In the genomic region with DNA sequence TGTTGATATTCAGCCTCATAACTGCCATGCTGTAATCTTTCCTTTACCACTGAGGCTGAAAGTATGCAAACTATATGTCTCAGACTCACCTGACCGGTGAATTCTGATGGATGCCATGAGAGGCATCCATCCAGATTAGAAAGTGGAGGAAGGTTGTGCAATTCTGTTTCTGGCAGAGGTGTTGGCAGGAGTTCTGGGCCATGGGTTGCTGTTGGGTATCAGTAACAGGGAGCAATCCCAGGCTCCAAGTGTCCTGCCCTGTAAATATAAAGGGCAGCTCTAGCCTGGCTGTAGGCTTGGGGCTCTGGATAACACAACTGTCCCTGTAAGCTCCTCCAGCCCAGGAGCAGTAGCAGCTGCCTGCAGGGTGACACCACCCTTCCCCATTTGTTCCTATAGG, we compare ENCODE assay signal across 15 cellular contexts.
DNase-seq lines count a peak whose midpoint lies in the region; ATAC-seq and TF ChIP-seq lines count a peak whose summit lies in the region.
"Had no signal": no experiment of that assay in that cellular context is flagged by ENCODE, and none has a peak within 500 bp of the region (broad histone marks: within the 10 kb centered on the region; RNA-seq: fewer than 3 reads in every experiment).

No MANE protein-coding gene starts in this region.

- no peak overlapping the region for H3K27ac ChIP-seq in Panc1 (ENCODE audit: low read length)
- H3K27ac ChIP-seq in left lung = no peak overlapping the region
- H3K27ac ChIP-seq in sigmoid colon = peak overlapping the region in 1 of 4 donors; percentile 50
- H3K27ac ChIP-seq: PC-9 had no signal

- DNase-seq in ELF-1 (ENCODE audit: low read depth, low spot score) (peak; percentile 3), Panc1 (ENCODE audit: low read depth, low spot score) (no peak), left lung (no peak), sigmoid colon (peak; percentile 78), NCI-H2029 (lab: John Stamatoyannopoulos, UW) (no peak), AG08395 (ENCODE audit: low spot score) (no peak)
- DNase-seq in stimulated activated CD4-positive, alpha-beta T cell treated with anti-CD3 and anti-CD28 coated beads, Interleukin-2, amount 100 ng/mL, for 48 hours = no peak
- no peak for DNase-seq in activated CD4-positive, CD25-positive, alpha-beta regulatory T cell treated with anti-CD3 and anti-CD28 coated beads, Interleukin-2, amount 50 U/mL, for 72 hours
- DNase-seq: C1 segment of cervical spinal cord, KBM-7, MV-4-11, NCI-H1417, NCI-H187, NCI-H2227 treated with DMSO at 0.1 percent for 48 hours had no signal

- BruUV-seq in Panc1 (replicated peaks; lab: Mats Ljungman, UMichigan) = no TSS peak

- ATAC-seq in Panc1 (peak; percentile 60; the same call in 1 of the 2 replicates), left lung (peak; percentile 28)

- POLR2A ChIA-PET in Panc1 (lab: Charles Lee) = no interaction called here

- WGBS in sigmoid colon, 2 donors = 99% methylated on average over 1 of the region's 1 CpG

- H3K27me3 ChIP-seq in Panc1 (ENCODE audit: control insufficient read depth, insufficient read depth, low read length) = no peaks in the 10 kb centered on the region
- no peaks in the 10 kb centered on the region for H3K27me3 ChIP-seq in left lung
- H3K27me3 ChIP-seq in sigmoid colon = no peaks in the 10 kb centered on the region

- intact Hi-C loops in Panc1 (cut with micrococcal nuclease; ENCODE audit: unreplicated experiment) (no loop called here), left lung (cut with DNase I) (no loop called here), sigmoid colon (cut with DNase I) (no loop called here)

- CTCF ChIA-PET in Panc1 (lab: Charles Lee) = no interaction called here

- no peaks in the 10 kb centered on the region for H3K9me3 ChIP-seq in Panc1 (ENCODE audit: control insufficient read depth, insufficient read depth, low read depth, low read length)
- no peaks in the 10 kb centered on the region for H3K9me3 ChIP-seq in left lung
- H3K9me3 ChIP-seq in sigmoid colon = no peaks in the 10 kb centered on the region

- TF ChIP-seq EP300 in sigmoid colon (IDR thresholded peaks at IDR 0.05) = peak in 1 of 4 donors; percentile 22

- TF ChIP-seq CTCF in Panc1 (IDR thresholded peaks at IDR 0.05) = no peak
- no peak for TF ChIP-seq CTCF in left lung (IDR thresholded peaks at IDR 0.05)
- no peak for TF ChIP-seq CTCF in sigmoid colon (IDR thresholded peaks at IDR 0.05)

- H3K4me1 ChIP-seq in Panc1 (ENCODE audit: control insufficient read depth, insufficient read depth, low read length) (no peaks in the 10 kb centered on the region; the same call in 1 of the 2 replicates), left lung (peaks cover 0 to 5% of the 10 kb centered on the region in 2 donors), sigmoid colon (peaks cover 0 to 34% (median 15%) of the 10 kb centered on the region in 4 donors)

- in situ Hi-C loops in Panc1 (cut with HindIII; ENCODE audit: low pct_unique_long_range_greater_than_20kb, low sequenced_read_pairs) = no loop called here

- TF ChIP-seq POLR2A in sigmoid colon (IDR thresholded peaks at IDR 0.05) = no peak

- H3K36me3 ChIP-seq in Panc1 (ENCODE audit: control insufficient read depth, insufficient read depth, low read length) (no peaks in the 10 kb centered on the region), left lung (no peaks in the 10 kb centered on the region), sigmoid colon (no peaks in the 10 kb centered on the region)

- H3K4me3 ChIP-seq in Panc1 (ENCODE audit: low read depth in 2 of 2, low read length in 2 of 2) (no peak overlapping the region), left lung (no peak overlapping the region), sigmoid colon (no peak overlapping the region)
- H3K4me3 ChIP-seq: PC-9 had no signal

Comparison
In these comparisons a context has a peak if more than half of its experiments do, and no peak if none do; other contexts are left out.
1. DNase-seq: peak in ELF-1 (single experiment) and sigmoid colon (single experiment); none in Panc1 (single experiment), left lung (0 of 2), stimulated activated CD4-positive, alpha-beta T cell treated with anti-CD3 and anti-CD28 coated beads, Interleukin-2, amount 100 ng/mL, for 48 hours (0 of 2), activated CD4-positive, CD25-positive, alpha-beta regulatory T cell treated with anti-CD3 and anti-CD28 coated beads, Interleukin-2, amount 50 U/mL, for 72 hours (single experiment), NCI-H2029 (single experiment) and AG08395 (single experiment).